ENCODE assay signal across 9 cellular contexts in genomic region chr11:121930004-121930965, GRCh38.
DNase-seq lines count a peak whose midpoint lies in the region; ATAC-seq, FAIRE-seq and TF ChIP-seq lines count a peak whose summit lies in the region.
"Had no signal": no experiment of that assay in that cellular context is flagged by ENCODE, and none has a peak within 500 bp of the region (broad histone marks: within the 10 kb centered on the region; RNA-seq: fewer than 3 reads in every experiment).

No MANE protein-coding gene starts in this region.

- H3K9me3 ChIP-seq in endothelial cell of umbilical vein (replicated peaks; ENCODE audit: control insufficient read depth, insufficient read depth, low read length) (no peaks in the 10 kb centered on the region), neural progenitor cell (ENCODE audit: low read depth) (no peaks in the 10 kb centered on the region)

- DNase-seq in Caki2 (ENCODE audit: low read depth) (peak; percentile 36), endothelial cell of umbilical vein (ENCODE audit: low read depth, low spot score) (peak; percentile 68), neural progenitor cell (ENCODE audit: low spot score) (peak; percentile 4), HFFc6 (no peak), NCI-H748 (lab: John Stamatoyannopoulos, UW; ENCODE audit: unreplicated experiment) (no peak)
- DNase-seq in activated T-cell treated with anti-CD3 and anti-CD28 coated beads, Interleukin-2, amount 50 U/mL, for 1 hour, result no peak
- DNase-seq: activated naive CD8-positive, alpha-beta T cell treated with anti-CD3 and anti-CD28 coated beads, Interleukin-2, amount 10 ng/mL, durations not matched to agents 7 days and 5 days had no signal

- peak overlapping the region; percentile 64 for H2AFZ ChIP-seq in endothelial cell of umbilical vein (ENCODE audit: low read depth, low read length)
- no peak overlapping the region for H2AFZ ChIP-seq in neural progenitor cell (replicated peaks)

- no TSS peak for BruUV-seq in endothelial cell of umbilical vein (replicated peaks; lab: Mats Ljungman, UMichigan)

- H3K4me1 ChIP-seq in endothelial cell of umbilical vein (ENCODE audit: control insufficient read depth, extremely low read depth, insufficient read depth, low read length), result peaks cover 8% of the 10 kb centered on the region
- H3K4me1 ChIP-seq in neural progenitor cell, result peaks cover 31% of the 10 kb centered on the region

- H3K4me1 Mint-ChIP-seq in neural progenitor cell (peaks cover 34% of the 10 kb centered on the region), HFFc6 (ENCODE audit: low read depth) (peaks cover 38% of the 10 kb centered on the region)
- H3K4me1 Mint-ChIP-seq: activated naive CD8-positive, alpha-beta T cell treated with anti-CD3 and anti-CD28 coated beads, Interleukin-2, amount 10 ng/mL, durations not matched to agents 7 days and 5 days had no signal

- no peak for TF ChIP-seq POLR2A in endothelial cell of umbilical vein (IDR thresholded peaks at IDR 0.05; ENCODE audit: low read depth, low read length)

- H3K79me2 ChIP-seq in endothelial cell of umbilical vein (ENCODE audit: control insufficient read depth, insufficient read depth, low read length) (no peaks in the 10 kb centered on the region), neural progenitor cell (ENCODE audit: low read depth) (no peaks in the 10 kb centered on the region)

- in situ Hi-C loops in Caki2 (cut with HindIII; ENCODE audit: low pct_unique_long_range_greater_than_20kb, low sequenced_read_pairs), result no loop called here

- H3K27me3 ChIP-seq in endothelial cell of umbilical vein (ENCODE audit: control insufficient read depth in 2 of 2, insufficient read depth in 2 of 2, low read length in 2 of 2) (peaks cover 0 to 2% of the 10 kb centered on the region in 2 experiments), neural progenitor cell (peaks cover 11% of the 10 kb centered on the region)

- H3K36me3 Mint-ChIP-seq in neural progenitor cell (no peaks in the 10 kb centered on the region), HFFc6 (ENCODE audit: low read depth) (peaks cover 5% of the 10 kb centered on the region; the same call in 1 of the 2 replicates)
- H3K36me3 Mint-ChIP-seq: activated naive CD8-positive, alpha-beta T cell treated with anti-CD3 and anti-CD28 coated beads, Interleukin-2, amount 10 ng/mL, durations not matched to agents 7 days and 5 days had no signal

- no peaks in the 10 kb centered on the region for H3K9me1 ChIP-seq in endothelial cell of umbilical vein (replicated peaks; ENCODE audit: control insufficient read depth, extremely low read depth, insufficient read depth, low read length)

- peak; percentile 44 for ATAC-seq in HG03025 (IDR thresholded peaks at IDR 0.05; ENCODE audit: low FRiP score, unreplicated experiment)
- ATAC-seq in activated CD4-positive, CD25-positive, alpha-beta regulatory T cell treated with anti-CD3 and anti-CD28 coated beads, Interleukin-2, amount 50 U/mL, for 24 hours, result no peak

- H3K9ac ChIP-seq in endothelial cell of umbilical vein (replicated peaks; ENCODE audit: extremely low read depth, insufficient read depth, low read length), result no peak overlapping the region
- no peak overlapping the region for H3K9ac ChIP-seq in neural progenitor cell

- H3K4me3 Mint-ChIP-seq in neural progenitor cell (no peak overlapping the region), HFFc6 (no peak overlapping the region)
- H3K4me3 Mint-ChIP-seq: activated naive CD8-positive, alpha-beta T cell treated with anti-CD3 and anti-CD28 coated beads, Interleukin-2, amount 10 ng/mL, durations not matched to agents 7 days and 5 days had no signal

- no peaks in the 10 kb centered on the region for H3K36me3 ChIP-seq in endothelial cell of umbilical vein (ENCODE audit: control insufficient read depth in 2 of 2, extremely low read depth in 1 of 2, insufficient read depth in 2 of 2, low read length in 2 of 2)
- no peaks in the 10 kb centered on the region for H3K36me3 ChIP-seq in neural progenitor cell

- TF ChIP-seq CTCF in endothelial cell of umbilical vein (IDR thresholded peaks at IDR 0.05; ENCODE audit: extremely low read depth in 1 of 2, insufficient read depth in 1 of 2, low read depth in 1 of 2, low read length in 2 of 2) (no peak), neural progenitor cell (IDR thresholded peaks at IDR 0.05) (no peak), HFFc6 (IDR thresholded peaks at IDR 0.05) (no peak)

- H4K20me1 ChIP-seq in endothelial cell of umbilical vein (replicated peaks; ENCODE audit: control insufficient read depth, extremely low read depth, insufficient read depth, low read length) (no peaks in the 10 kb centered on the region), neural progenitor cell (ENCODE audit: low read depth) (peaks cover 8% of the 10 kb centered on the region)

- H3K27ac ChIP-seq in endothelial cell of umbilical vein (ENCODE audit: insufficient read depth, low read depth, low read length), result no peak overlapping the region
- H3K27ac ChIP-seq in neural progenitor cell, result no peak overlapping the region

- CTCF ChIA-PET in endothelial cell of umbilical vein (lab: Charles Lee), result interaction anchor here (0.6 to 1.2 kb wide), 4 partner anchors 10 to 575 kb away, joined by 3 to 4 read pairs (median 3); no protein-coding TSS in a partner anchor

- peaks cover 2% of the 10 kb centered on the region for H3K27me3 Mint-ChIP-seq in neural progenitor cell (ENCODE audit: insufficient read depth, low read depth)
- no peaks in the 10 kb centered on the region for H3K27me3 Mint-ChIP-seq in HFFc6 (ENCODE audit: insufficient read depth)

- H3F3A ChIP-seq in neural progenitor cell (ENCODE audit: low read depth), result peaks cover 15% of the 10 kb centered on the region

- H3K4me3 ChIP-seq in endothelial cell of umbilical vein (replicated peaks in 1 of 3; ENCODE audit: insufficient read depth in 1 of 3, low read depth in 1 of 3, low read length in 3 of 3) (peak overlapping the region in 2 of 3 experiments; percentile 16 to 39), neural progenitor cell (peak overlapping the region; percentile 33)

- POLR2A ChIA-PET in endothelial cell of umbilical vein (lab: Charles Lee), result no interaction called here

- H3K27ac Mint-ChIP-seq in neural progenitor cell (no peak overlapping the region), HFFc6 (no peak overlapping the region)
- H3K27ac Mint-ChIP-seq: activated naive CD8-positive, alpha-beta T cell treated with anti-CD3 and anti-CD28 coated beads, Interleukin-2, amount 10 ng/mL, durations not matched to agents 7 days and 5 days had no signal

- dilution Hi-C loops in endothelial cell of umbilical vein (cut with MboI; ENCODE audit: extremely low pct_ligation_motif_present, low sequenced_read_pairs), result no loop called here

- peak; percentile 59 for FAIRE-seq in endothelial cell of umbilical vein (lab: Jason Lieb, UNC)

- peaks cover under 1% of the 10 kb centered on the region for H3K9me3 Mint-ChIP-seq in neural progenitor cell
- H3K9me3 Mint-ChIP-seq in HFFc6, result no peaks in the 10 kb centered on the region
- H3K9me3 Mint-ChIP-seq: activated naive CD8-positive, alpha-beta T cell treated with anti-CD3 and anti-CD28 coated beads, Interleukin-2, amount 10 ng/mL, durations not matched to agents 7 days and 5 days had no signal

- H3K4me2 ChIP-seq in endothelial cell of umbilical vein (ENCODE audit: insufficient read depth, low read length), result peak overlapping the region; percentile 83
- peak overlapping the region; percentile 77 for H3K4me2 ChIP-seq in neural progenitor cell

- intact Hi-C loops in endothelial cell of umbilical vein (cut with micrococcal nuclease), result loop anchor here (5.0 kb wide), 2 partner anchors 172 to 273 kb away; no protein-coding TSS in a partner anchor

TF ChIP-seq in endothelial cell of umbilical vein, 7 proteins besides CTCF, POLR2A, EP300 and RAD21:
- no peak for TF ChIP-seq MAX (IDR thresholded peaks at IDR 0.05; ENCODE audit: insufficient read depth, insufficient read length)
- TF ChIP-seq FOS (IDR thresholded peaks at IDR 0.05; ENCODE audit: borderline replicate concordance, insufficient read depth, low read length), result no peak
- no peak for TF ChIP-seq EZH2 (IDR thresholded peaks at IDR 0.05; ENCODE audit: borderline replicate concordance, low read depth, low read length, severe bottlenecking)
- no peak for TF ChIP-seq POLR2AphosphoS5 (IDR thresholded peaks at IDR 0.05; ENCODE audit: insufficient read depth, low read depth, low read length)
- no peak for TF ChIP-seq GATA2 (IDR thresholded peaks at IDR 0.05; ENCODE audit: insufficient read depth, insufficient read length, low read depth, low read length)
- TF ChIP-seq JUN (IDR thresholded peaks at IDR 0.05; ENCODE audit: borderline replicate concordance, insufficient read depth, insufficient read length, low read depth), result no peak
- TF ChIP-seq MYC (IDR thresholded peaks at IDR 0.05; ENCODE audit: low read depth, low read length), result no peak

Comparison
In these comparisons a context has a peak if more than half of its experiments do, and no peak if none do; other contexts are left out.
1. DNase-seq: peak in Caki2 (single experiment), endothelial cell of umbilical vein (single experiment) and neural progenitor cell (single experiment); none in activated T-cell treated with anti-CD3 and anti-CD28 coated beads, Interleukin-2, amount 50 U/mL, for 1 hour (single experiment), HFFc6 (single experiment) and NCI-H748 (single experiment).